ENCODE assay signal across 17 cellular contexts in the genomic region with DNA sequence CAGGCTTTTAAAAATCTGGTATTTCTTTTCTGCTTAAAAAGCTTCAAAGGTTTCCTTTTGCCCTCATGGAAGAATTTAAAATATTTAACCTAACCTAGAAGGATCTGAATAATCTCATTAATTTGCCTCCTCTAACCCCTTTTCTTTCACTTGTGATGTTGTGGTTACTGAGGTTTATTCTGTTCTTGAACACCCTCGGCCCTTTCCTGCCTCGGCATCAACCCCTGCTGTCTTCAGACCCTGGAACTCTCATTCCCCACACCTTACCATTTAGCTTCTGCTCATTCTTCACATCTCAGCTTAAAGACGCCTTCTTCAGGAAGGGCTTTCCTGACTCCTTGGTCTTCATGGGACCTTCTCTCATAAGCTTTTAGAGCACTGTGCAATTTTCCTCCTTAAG.
DNase-seq lines count a peak whose midpoint lies in the region; ATAC-seq, FAIRE-seq and TF ChIP-seq lines count a peak whose summit lies in the region.
"Had no signal": no experiment of that assay in that cellular context is flagged by ENCODE, and none has a peak within 500 bp of the region (broad histone marks: within the 10 kb centered on the region; RNA-seq: fewer than 3 reads in every experiment).

No MANE protein-coding gene starts in this region.

- no TSS peak for BruUV-seq in K562 (replicated peaks; lab: Mats Ljungman, UMichigan)

- H3K27me3 ChIP-seq in GM23338 (ENCODE audit: insufficient read depth), result no peaks in the 10 kb centered on the region
- no peaks in the 10 kb centered on the region for H3K27me3 ChIP-seq in K562 (ENCODE audit: control insufficient read depth in 2 of 2, insufficient read depth in 2 of 2, low read length in 2 of 2)

- POLR2A ChIA-PET in K562 (lab: Yijun Ruan, JAX), result no interaction called here

- no peak overlapping the region for H3K27ac Mint-ChIP-seq in GM23338
- H3K27ac Mint-ChIP-seq in progenitor cell of endocrine pancreas, result peak overlapping the region; percentile 3
- H3K27ac Mint-ChIP-seq: CD8-positive, alpha-beta T cell had no signal

- DNase-seq in GM23338 (ENCODE audit: low spot score), result no peak
- peak; percentile 62 for DNase-seq in OCI-M1 (lab: John Stamatoyannopoulos, UW)
- DNase-seq in K562 (ENCODE audit: extremely low read depth in 1 of 4, low spot score in 3 of 4), result no peak
- DNase-seq in progenitor cell of endocrine pancreas (ENCODE audit: low spot score, unreplicated experiment), result no peak
- no peak for DNase-seq in NCI-H1436 (lab: John Stamatoyannopoulos, UW)
- no peak for DNase-seq in cerebellar cortex (ENCODE audit: low spot score)
- DNase-seq: CD8-positive, alpha-beta T cell; GF-D8; GOT3; KG1; NCI-H1092 treated with DMSO at 0.1 percent for 48 hours; NCI-H1694 treated with DMSO at 0.1 percent for 48 hours; NCI-H446 treated with DMSO at 0.1 percent for 48 hours; NCI-H748 treated with DMSO at 0.1 percent for 48 hours; SHP77 had no signal

- H3K4me1 ChIP-seq in GM23338 (ENCODE audit: insufficient read depth) (no peaks in the 10 kb centered on the region), K562 (replicated peaks in 1 of 2; ENCODE audit: control insufficient read depth in 2 of 2, insufficient read depth in 2 of 2, low read length in 2 of 2) (peaks cover 0 to 15% of the 10 kb centered on the region in 2 experiments; a peak in 3 of 5 replicates)

- no peak for ATAC-seq in GM23338
- ATAC-seq in K562, result 0 out of 3 replicates have a peak, but pooled peaks have one; percentile 23
- no peak for ATAC-seq in HG03342 (IDR thresholded peaks at IDR 0.05; ENCODE audit: unreplicated experiment)
- ATAC-seq: CD8-positive, alpha-beta T cell had no signal

- CTCF ChIA-PET in K562 (lab: Yijun Ruan, JAX; ENCODE audit: low intra/inter-chr PET ratio), result no interaction called here

- H3K27ac ChIP-seq in GM23338 (ENCODE audit: low read depth) (no peak overlapping the region), K562 (ENCODE audit: extremely low read depth, low read depth, low read length) (no peak overlapping the region)

- in situ Hi-C loops in K562 (cut with MboI), result no loop called here

- H3K36me3 ChIP-seq in GM23338 (ENCODE audit: insufficient read depth), result no peaks in the 10 kb centered on the region
- H3K36me3 ChIP-seq in K562 (ENCODE audit: control insufficient read depth, insufficient read depth, low read length), result no peaks in the 10 kb centered on the region

- no peaks in the 10 kb centered on the region for H3K79me2 ChIP-seq in GM23338 (replicated peaks; ENCODE audit: insufficient read depth)
- no peaks in the 10 kb centered on the region for H3K79me2 ChIP-seq in K562 (ENCODE audit: control insufficient read depth, insufficient read depth, low read length)

- no peak overlapping the region for H3K4me3 ChIP-seq in GM23338
- no peak overlapping the region for H3K4me3 ChIP-seq in K562

- no peak overlapping the region for H3K4me3 Mint-ChIP-seq in GM23338
- no peak overlapping the region for H3K4me3 Mint-ChIP-seq in progenitor cell of endocrine pancreas (ENCODE audit: low read depth)
- H3K4me3 Mint-ChIP-seq: CD8-positive, alpha-beta T cell had no signal

- intact Hi-C loops in K562 (cut with micrococcal nuclease), result no loop called here

- no peaks in the 10 kb centered on the region for H3K4me1 Mint-ChIP-seq in GM23338
- no peaks in the 10 kb centered on the region for H3K4me1 Mint-ChIP-seq in progenitor cell of endocrine pancreas (ENCODE audit: low read depth)

- no peak for TF ChIP-seq RAD21 in K562 (CRISPR knock-in tag; conservative IDR thresholded peaks at IDR 0.05 in 1 of 2, IDR thresholded peaks at IDR 0.05 in 1 of 2)

- no peaks in the 10 kb centered on the region for H3F3A ChIP-seq in GM23338 (replicated peaks; ENCODE audit: low read depth)

- 31% methylated on average over 3 of the region's 3 CpGs for WGBS in K562 (ENCODE audit: insufficient coverage, low coverage, missing lambda C conversion rate)

- no peak for TF ChIP-seq EP300 in K562 (IDR thresholded peaks at IDR 0.05; ENCODE audit: low read length)

- H3K27me3 Mint-ChIP-seq in GM23338 (ENCODE audit: insufficient read depth, low read depth, poor library complexity) (no peaks in the 10 kb centered on the region), progenitor cell of endocrine pancreas (no peaks in the 10 kb centered on the region)

- FAIRE-seq in K562 (lab: Jason Lieb, UNC), result no peak
- FAIRE-seq: RCC 7860 had no signal

- H2AFZ ChIP-seq in GM23338 (peak overlapping the region; percentile 90), K562 (ENCODE audit: low read depth, low read length) (peak overlapping the region; percentile 50)

- no peaks in the 10 kb centered on the region for H3K9me3 ChIP-seq in K562 (replicated peaks; ENCODE audit: control insufficient read depth, insufficient read depth, low read depth, low read length)

- no peak overlapping the region for H3K9ac ChIP-seq in K562 (ENCODE audit: insufficient read depth in 1 of 2, low read depth in 2 of 2, low read length in 2 of 2)

- no peak for TF ChIP-seq POLR2A in K562 (conservative IDR thresholded peaks at IDR 0.05)

- H3K9me3 Mint-ChIP-seq in GM23338 (peaks cover 7% of the 10 kb centered on the region; the same call in 2 of the 3 replicates), progenitor cell of endocrine pancreas (ENCODE audit: low read depth) (peaks cover 3% of the 10 kb centered on the region)

- H3K9me1 ChIP-seq in K562 (ENCODE audit: control insufficient read depth, insufficient read depth, low read length), result no peaks in the 10 kb centered on the region

- 0 out of 2 replicates have a peak, but pooled peaks cover 2% of the 10 kb centered on the region for H3K9me2 ChIP-seq in GM23338 (ENCODE audit: insufficient read depth)

- H3K4me2 ChIP-seq in GM23338 (no peak overlapping the region), K562 (ENCODE audit: insufficient read depth, low read length) (no peak overlapping the region; the same call in 1 of the 2 replicates)

- H4K20me1 ChIP-seq in GM23338 (replicated peaks; ENCODE audit: insufficient read depth), result no peaks in the 10 kb centered on the region
- H4K20me1 ChIP-seq in K562 (replicated peaks; ENCODE audit: control insufficient read depth, insufficient read depth, low read length), result no peaks in the 10 kb centered on the region

- no peak for TF ChIP-seq CTCF in GM23338 (conservative IDR thresholded peaks at IDR 0.05; ENCODE audit: low read depth in 2 of 2)
- TF ChIP-seq CTCF in K562 (IDR thresholded peaks at IDR 0.05 in 2 of 3, conservative IDR thresholded peaks at IDR 0.05 in 1 of 3; ENCODE audit: insufficient read depth in 2 of 3, low read depth in 1 of 3, low read length in 3 of 3), result no peak
- no peak for TF ChIP-seq CTCF in progenitor cell of endocrine pancreas (IDR thresholded peaks at IDR 0.05; ENCODE audit: unreplicated experiment)

- H3K36me3 Mint-ChIP-seq in GM23338 (ENCODE audit: low read depth) (no peaks in the 10 kb centered on the region), progenitor cell of endocrine pancreas (ENCODE audit: insufficient read depth) (no peaks in the 10 kb centered on the region)
- H3K36me3 Mint-ChIP-seq: CD8-positive, alpha-beta T cell had no signal

TF ChIP-seq in GM23338, 12 proteins besides CTCF, POLR2A, EP300 and RAD21 (continues in another document):
- no peak for TF ChIP-seq CREB1 (CRISPR knock-in tag; IDR thresholded peaks at IDR 0.05; ENCODE audit: low read depth)

TF ChIP-seq in K562, 482 proteins besides CTCF, POLR2A, EP300 and RAD21:
- TF ChIP-seq, protein P1, sequence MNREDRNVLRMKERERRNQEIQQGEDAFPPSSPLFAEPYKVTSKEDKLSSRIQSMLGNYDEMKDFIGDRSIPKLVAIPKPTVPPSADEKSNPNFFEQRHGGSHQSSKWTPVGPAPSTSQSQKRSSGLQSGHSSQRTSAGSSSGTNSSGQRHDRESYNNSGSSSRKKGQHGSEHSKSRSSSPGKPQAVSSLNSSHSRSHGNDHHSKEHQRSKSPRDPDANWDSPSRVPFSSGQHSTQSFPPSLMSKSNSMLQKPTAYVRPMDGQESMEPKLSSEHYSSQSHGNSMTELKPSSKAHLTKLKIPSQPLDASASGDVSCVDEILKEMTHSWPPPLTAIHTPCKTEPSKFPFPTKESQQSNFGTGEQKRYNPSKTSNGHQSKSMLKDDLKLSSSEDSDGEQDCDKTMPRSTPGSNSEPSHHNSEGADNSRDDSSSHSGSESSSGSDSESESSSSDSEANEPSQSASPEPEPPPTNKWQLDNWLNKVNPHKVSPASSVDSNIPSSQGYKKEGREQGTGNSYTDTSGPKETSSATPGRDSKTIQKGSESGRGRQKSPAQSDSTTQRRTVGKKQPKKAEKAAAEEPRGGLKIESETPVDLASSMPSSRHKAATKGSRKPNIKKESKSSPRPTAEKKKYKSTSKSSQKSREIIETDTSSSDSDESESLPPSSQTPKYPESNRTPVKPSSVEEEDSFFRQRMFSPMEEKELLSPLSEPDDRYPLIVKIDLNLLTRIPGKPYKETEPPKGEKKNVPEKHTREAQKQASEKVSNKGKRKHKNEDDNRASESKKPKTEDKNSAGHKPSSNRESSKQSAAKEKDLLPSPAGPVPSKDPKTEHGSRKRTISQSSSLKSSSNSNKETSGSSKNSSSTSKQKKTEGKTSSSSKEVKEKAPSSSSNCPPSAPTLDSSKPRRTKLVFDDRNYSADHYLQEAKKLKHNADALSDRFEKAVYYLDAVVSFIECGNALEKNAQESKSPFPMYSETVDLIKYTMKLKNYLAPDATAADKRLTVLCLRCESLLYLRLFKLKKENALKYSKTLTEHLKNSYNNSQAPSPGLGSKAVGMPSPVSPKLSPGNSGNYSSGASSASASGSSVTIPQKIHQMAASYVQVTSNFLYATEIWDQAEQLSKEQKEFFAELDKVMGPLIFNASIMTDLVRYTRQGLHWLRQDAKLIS (CRISPR knock-in tag; IDR thresholded peaks at IDR 0.05), result no peak
- TF ChIP-seq ZNF766 (CRISPR knock-in tag; conservative IDR thresholded peaks at IDR 0.05), result peak; percentile 86
